ENCODE assay signal across 8 cellular contexts in genomic region chr2:84495539-84496146, GRCh38. TPM values are rescaled to one million over a fixed set of nuclear protein-coding genes. Genes with fewer than 3 reads are reported as not detected.
DNase-seq lines count a peak whose midpoint lies in the region; ATAC-seq and TF ChIP-seq lines count a peak whose summit lies in the region.

No MANE protein-coding gene starts in this region.

- H3K4me1 ChIP-seq in SJSA1 (replicated peaks): peaks cover 31% of the 10 kb centered on the region
- H3K4me1 ChIP-seq in liver (ENCODE audit: control insufficient read depth in 4 of 4, insufficient read depth in 4 of 4, low read length in 3 of 4): peaks cover 0 to 4% (median 1%) of the 10 kb centered on the region in 4 donors
- H3K4me1 ChIP-seq in upper lobe of left lung: no peaks in the 10 kb centered on the region

- 0 out of 2 replicates have a peak overlapping the region, but pooled peaks have one; percentile 91 for H3K27ac ChIP-seq in SJSA1
- H3K27ac ChIP-seq in liver (ENCODE audit: low read depth in 1 of 2, low read length in 2 of 2): no peak overlapping the region
- no peak overlapping the region for H3K27ac ChIP-seq in upper lobe of left lung

- WGBS in liver: 25% methylated on average over 8 of the region's 8 CpGs
- 26 to 29% methylated on average over 8 of the region's 8 CpGs for WGBS in upper lobe of left lung, 2 donors

- H3K27me3 ChIP-seq in H7 (ENCODE audit: control insufficient read depth, insufficient read depth, low read length) (no peaks in the 10 kb centered on the region), MG63 (no peaks in the 10 kb centered on the region), SJSA1 (replicated peaks) (no peaks in the 10 kb centered on the region), liver (ENCODE audit: control insufficient read depth in 4 of 4, insufficient read depth in 4 of 4, low read length in 3 of 4) (no peaks in the 10 kb centered on the region), upper lobe of left lung (no peaks in the 10 kb centered on the region)

- H3K36me3 ChIP-seq in H7 (replicated peaks; ENCODE audit: control insufficient read depth, insufficient read depth, low read length): no peaks in the 10 kb centered on the region
- no peaks in the 10 kb centered on the region for H3K36me3 ChIP-seq in MG63
- no peaks in the 10 kb centered on the region; the same call in 1 of the 2 replicates for H3K36me3 ChIP-seq in SJSA1
- no peaks in the 10 kb centered on the region for H3K36me3 ChIP-seq in liver (ENCODE audit: control insufficient read depth in 4 of 4, insufficient read depth in 3 of 4, low read depth in 1 of 4, low read length in 3 of 4)
- no peaks in the 10 kb centered on the region for H3K36me3 ChIP-seq in upper lobe of left lung

- TF ChIP-seq RAD21 in liver (IDR thresholded peaks at IDR 0.05): peak; percentile 90 to 95

- H3K9ac ChIP-seq in liver (ENCODE audit: low read depth in 1 of 2, low read length in 2 of 2): no peak overlapping the region

- H3K9me3 ChIP-seq in MG63 (no peaks in the 10 kb centered on the region), SJSA1 (replicated peaks) (no peaks in the 10 kb centered on the region), liver (ENCODE audit: control insufficient read depth in 4 of 4, low read length in 3 of 4) (no peaks in the 10 kb centered on the region), upper lobe of left lung (no peaks in the 10 kb centered on the region)

- TF ChIP-seq CTCF in choroid plexus epithelial cell (conservative IDR thresholded peaks at IDR 0.05; ENCODE audit: low read depth, low read length): peak; percentile 65
- TF ChIP-seq CTCF in liver (IDR thresholded peaks at IDR 0.05; ENCODE audit: low read depth, low read length, missing input control): peak; percentile 79
- TF ChIP-seq CTCF in upper lobe of left lung (IDR thresholded peaks at IDR 0.05): peak; percentile 56 to 81 (median 76)

- TF ChIP-seq EP300 in upper lobe of left lung (IDR thresholded peaks at IDR 0.05): no peak

- DNase-seq in stimulated activated naive CD4-positive, alpha-beta T cell (lab: John Stamatoyannopoulos, UW): peak in 5 of 6 experiments; percentile 23 to 81 (median 43)
- DNase-seq in stimulated activated naive CD4-positive, alpha-beta T cell treated with Interleukin-2 at 50 U/mL for 16 hours (lab: John Stamatoyannopoulos, UW): no peak
- peak; percentile 38 for DNase-seq in H7
- peak; percentile 6 for DNase-seq in MG63
- DNase-seq in SJSA1 (ENCODE audit: low read depth in 1 of 2, low spot score in 2 of 2): peak; percentile 47 to 64
- DNase-seq in choroid plexus epithelial cell (ENCODE audit: low read depth): peak; percentile 86
- DNase-seq in upper lobe of left lung: no peak

- ATAC-seq in upper lobe of left lung (ENCODE audit: low FRiP score in 2 of 2): peak; percentile 59 to 91

- H3K4me3 ChIP-seq in H7 (ENCODE audit: insufficient read depth, low read depth, low read length): no peak overlapping the region
- no peak overlapping the region for H3K4me3 ChIP-seq in MG63
- no peak overlapping the region for H3K4me3 ChIP-seq in SJSA1
- no peak overlapping the region for H3K4me3 ChIP-seq in choroid plexus epithelial cell (ENCODE audit: low read depth, low read length)
- no peak overlapping the region for H3K4me3 ChIP-seq in liver (ENCODE audit: low read depth in 1 of 3, low read length in 3 of 3)
- H3K4me3 ChIP-seq in upper lobe of left lung: no peak overlapping the region

- TF ChIP-seq POLR2A in upper lobe of left lung (IDR thresholded peaks at IDR 0.05): no peak

TF ChIP-seq in liver, 16 proteins besides CTCF, POLR2A, EP300 and RAD21:
- TF ChIP-seq HNF4A (conservative IDR thresholded peaks at IDR 0.05) (no peak), MAX (IDR thresholded peaks at IDR 0.05) (no peak), SP1 (IDR thresholded peaks at IDR 0.05) (no peak), HNF4G (IDR thresholded peaks at IDR 0.05) (no peak), TAF1 (conservative IDR thresholded peaks at IDR 0.05) (no peak), YY1 (IDR thresholded peaks at IDR 0.05) (no peak), ZBTB33 (IDR thresholded peaks at IDR 0.05) (no peak), EGR1 (IDR thresholded peaks at IDR 0.05; ENCODE audit: low read depth in 2 of 2) (no peak), FOXA1 (IDR thresholded peaks at IDR 0.05) (no peak), RXRA (IDR thresholded peaks at IDR 0.05) (no peak), NR2F2 (IDR thresholded peaks at IDR 0.05) (no peak), ATF3 (IDR thresholded peaks at IDR 0.05) (no peak), FOXA2 (IDR thresholded peaks at IDR 0.05) (no peak), GABPA (IDR thresholded peaks at IDR 0.05 in 1 of 2, conservative IDR thresholded peaks at IDR 0.05 in 1 of 2) (no peak), JUND (IDR thresholded peaks at IDR 0.05) (no peak), REST (IDR thresholded peaks at IDR 0.05) (no peak)

RNA-seq across cellular contexts. Expression of gene DNAH6, which starts 20.7 kb away (rescaled TPM):
- total RNA-seq in H7 (2014; rRNA removed; shearing (Covaris generic)): 0.04 and 0.10 TPM in 2 replicates
- total RNA-seq in MG63 (2014; rRNA removed; shearing (Covaris generic); ENCODE audit: low replicate concordance): not detected in 2 replicates
- 0.58 and 1.1 TPM in 2 replicates for total RNA-seq in SJSA1 (2014; rRNA removed; shearing (Covaris generic))
- total RNA-seq in liver (1 to 10 TPM in 1 of 2 donors, under 1 TPM in 1; 0.47 to 1.6 TPM), upper lobe of left lung (10 to 100 TPM in 2 of 6 donors, 1 to 10 TPM in 3, under 1 TPM in 1; 0.37 to 25.0 (median 4.2) TPM)
- polyA plus RNA-seq in liver: under 1 TPM; 0.32 to 0.71 TPM

RNA-seq across cellular contexts. Expression of gene SUCLG1, which starts 36.6 kb away (rescaled TPM):
- total RNA-seq in H7 (2014; rRNA removed; shearing (Covaris generic)): 75.0 and 76.4 TPM in 2 replicates
- 60.3 and 147 TPM in 2 replicates for total RNA-seq in MG63 (2014; rRNA removed; shearing (Covaris generic); ENCODE audit: low replicate concordance)
- total RNA-seq in SJSA1 (2014; rRNA removed; shearing (Covaris generic)): 118 and 139 TPM in 2 replicates
- total RNA-seq in liver: 100 to 1,000 TPM in 1 of 2 donors, 10 to 100 TPM in 1; 60.5 to 149 TPM
- polyA plus RNA-seq in liver: 100 to 1,000 TPM; 101 to 138 TPM
- total RNA-seq in upper lobe of left lung: 10 to 100 TPM; 25.6 to 80.4 (median 55.3) TPM

Comparison
In these comparisons a context has a peak if more than half of its experiments do, and no peak if none do; other contexts are left out.
1. DNase-seq: peak in stimulated activated naive CD4-positive, alpha-beta T cell (5 of 6), H7 (single experiment), MG63 (single experiment), SJSA1 (2 of 2) and choroid plexus epithelial cell (single experiment); none in stimulated activated naive CD4-positive, alpha-beta T cell treated with Interleukin-2 at 50 U/mL for 16 hours (single experiment) and upper lobe of left lung (0 of 2).
2. Peak in every context shown above with its lines, with median percentiles within 50 percentile points of each other: CTCF ChIP-seq.